16 cellular contexts compared by ENCODE assay signal in genomic region chr2:224271854-224272620, GRCh38.
"Had no signal": no experiment of that assay in that cellular context is flagged by ENCODE, and none has a peak within 500 bp of the region (broad histone marks: within the 10 kb centered on the region; RNA-seq: fewer than 3 reads in every experiment).

No MANE protein-coding gene starts in this region.

- H3K36me3 ChIP-seq: spleen, upper lobe of right lung had no signal

- H3K27me3 Mint-ChIP-seq: activated naive CD4-positive, alpha-beta T cell treated with anti-CD3 and anti-CD28 coated beads, Interleukin-2, amount 10 ng/mL, durations not matched to agents 7 days and 5 days had no signal

- H3K27ac Mint-ChIP-seq: activated B cell treated with CpG ODN at 0.5 μM for 24 hours; activated naive CD4-positive, alpha-beta T cell treated with anti-CD3 and anti-CD28 coated beads, Interleukin-2, amount 10 ng/mL, durations not matched to agents 7 days and 5 days; activated T-helper 2 cell treated with anti-CD3 and anti-CD28 coated beads, Interferon-gamma antibody, Interleukin-2, Interleukin-4, amounts not matched to agents 10 μg/mL and 5 μg/mL and 100 μg/mL, durations not matched to agents 14 hours and 24 hours and 36 hours; memory B cell; T-helper 1 cell treated with Interleukin-12 subunit alpha and Interleukin-12 subunit beta and Interleukin-4 antibody, amounts not matched to agents 30 μg/mL and 1 μg/mL, for 36 hours had no signal

- H3K4me3 Mint-ChIP-seq: activated B cell treated with CpG ODN at 0.5 μM for 24 hours; activated naive CD4-positive, alpha-beta T cell treated with anti-CD3 and anti-CD28 coated beads, Interleukin-2, amount 10 ng/mL, durations not matched to agents 7 days and 5 days; memory B cell; T-helper 1 cell treated with Interleukin-12 subunit alpha and Interleukin-12 subunit beta and Interleukin-4 antibody, amounts not matched to agents 30 μg/mL and 1 μg/mL, for 36 hours had no signal

- H3K4me1 ChIP-seq: spleen, upper lobe of right lung had no signal

- H3K27me3 ChIP-seq: spleen, upper lobe of right lung had no signal

- H3K9me3 Mint-ChIP-seq: activated B cell treated with CpG ODN at 0.5 μM for 24 hours; activated naive CD4-positive, alpha-beta T cell treated with anti-CD3 and anti-CD28 coated beads, Interleukin-2, amount 10 ng/mL, durations not matched to agents 7 days and 5 days; activated T-helper 2 cell treated with anti-CD3 and anti-CD28 coated beads, Interferon-gamma antibody, Interleukin-2, Interleukin-4, amounts not matched to agents 10 μg/mL and 5 μg/mL and 100 μg/mL, durations not matched to agents 14 hours and 24 hours and 36 hours; memory B cell; T-helper 1 cell treated with Interleukin-12 subunit alpha and Interleukin-12 subunit beta and Interleukin-4 antibody, amounts not matched to agents 30 μg/mL and 1 μg/mL, for 36 hours had no signal

- H3K4me3 ChIP-seq: spleen, upper lobe of right lung had no signal

- H3K4me1 Mint-ChIP-seq: activated B cell treated with CpG ODN at 0.5 μM for 24 hours; activated naive CD4-positive, alpha-beta T cell treated with anti-CD3 and anti-CD28 coated beads, Interleukin-2, amount 10 ng/mL, durations not matched to agents 7 days and 5 days; memory B cell had no signal

- ATAC-seq: left colon, right cardiac atrium, upper lobe of right lung had no signal

- H3K27ac ChIP-seq: epithelial cell of prostate, spleen, upper lobe of right lung had no signal

- DNase-seq: activated B cell treated with CpG ODN at 0.5 μM for 24 hours; activated naive CD4-positive, alpha-beta T cell treated with anti-CD3 and anti-CD28 coated beads, Interleukin-2, amount 10 ng/mL, durations not matched to agents 7 days and 5 days; central memory CD4-positive, alpha-beta T cell; cortex of kidney; effector memory CD4-positive, alpha-beta T cell; hippocampal formation; left colon; right cardiac atrium; spleen; stimulated activated CD4-positive, alpha-beta T cell treated with anti-CD3 and anti-CD28 coated beads, Interleukin-1b, Interleukin-23, amount 100 ng/mL, for 48 hours; stimulated activated naive CD4-positive, alpha-beta T cell treated with Interleukin-2 at 50 U/mL for 16 hours; upper lobe of right lung had no signal

- H3K36me3 Mint-ChIP-seq: activated naive CD4-positive, alpha-beta T cell treated with anti-CD3 and anti-CD28 coated beads, Interleukin-2, amount 10 ng/mL, durations not matched to agents 7 days and 5 days; memory B cell had no signal
